1 cellular context compared by ENCODE assay signal in the genomic region with DNA sequence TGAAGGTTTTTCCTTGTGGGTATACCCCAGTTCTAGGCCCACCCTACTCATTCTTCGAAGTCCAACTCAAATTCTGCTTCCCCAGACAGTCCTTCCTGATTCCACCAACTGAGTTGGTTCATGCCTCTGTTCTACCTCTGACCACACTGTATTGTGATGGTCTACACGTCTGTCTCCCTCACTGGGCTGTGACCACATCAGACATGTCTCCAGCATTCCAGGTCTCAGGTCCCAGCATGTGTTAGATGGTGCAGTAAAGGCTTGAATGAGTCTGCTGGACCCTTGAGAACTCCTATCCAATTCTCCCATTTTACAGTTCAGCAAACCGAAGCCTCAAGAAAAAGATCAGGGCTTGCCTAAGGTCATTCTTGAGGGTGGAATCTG.
TF ChIP-seq lines count a peak whose summit lies in the region.

No MANE protein-coding gene starts in this region.

TF ChIP-seq in HepG2, 621 proteins besides CTCF, POLR2A, EP300 and RAD21 (continued from another document):
- no peak for TF ChIP-seq RERE (CRISPR knock-in tag; IDR thresholded peaks at IDR 0.05; ENCODE audit: low read depth)
- no peak for TF ChIP-seq ELF3 (CRISPR knock-in tag; IDR thresholded peaks at IDR 0.05)
- no peak for TF ChIP-seq ZNF562 (CRISPR knock-in tag; IDR thresholded peaks at IDR 0.05; ENCODE audit: borderline replicate concordance)
- no peak for TF ChIP-seq MYNN (CRISPR knock-in tag; IDR thresholded peaks at IDR 0.05; ENCODE audit: low read depth)
- 0 out of 2 replicates have a peak, but pooled peaks have one; percentile 67 for TF ChIP-seq ZSCAN21 (CRISPR knock-in tag; IDR thresholded peaks at IDR 0.05; ENCODE audit: borderline replicate concordance)
- TF ChIP-seq PTBP1 (IDR thresholded peaks at IDR 0.05; ENCODE audit: low read depth, low read length, poor library complexity, severe bottlenecking) = no peak
- TF ChIP-seq JUND (CRISPR knock-in tag; IDR thresholded peaks at IDR 0.05) = no peak
- no peak for TF ChIP-seq CREM (IDR thresholded peaks at IDR 0.05)
- TF ChIP-seq CREM (CRISPR knock-in tag; IDR thresholded peaks at IDR 0.05) = no peak
- no peak for TF ChIP-seq FOXJ3 (CRISPR knock-in tag; IDR thresholded peaks at IDR 0.05; ENCODE audit: borderline replicate concordance)
- TF ChIP-seq ZSCAN9 (CRISPR knock-in tag; IDR thresholded peaks at IDR 0.05; ENCODE audit: borderline replicate concordance) = no peak
- TF ChIP-seq ZNF512B (CRISPR knock-in tag; IDR thresholded peaks at IDR 0.05; ENCODE audit: borderline replicate concordance) = no peak
- TF ChIP-seq ZMAT3 (CRISPR knock-in tag; conservative IDR thresholded peaks at IDR 0.05) = no peak
- 0 out of 2 replicates have a peak, but pooled peaks have one; percentile 1 for TF ChIP-seq KAT7 (CRISPR knock-in tag; IDR thresholded peaks at IDR 0.05; ENCODE audit: borderline replicate concordance)
- TF ChIP-seq MTF2 (CRISPR knock-in tag; IDR thresholded peaks at IDR 0.05; ENCODE audit: borderline replicate concordance) = 0 out of 2 replicates have a peak, but pooled peaks have one; percentile 23
- TF ChIP-seq ADNP (CRISPR knock-in tag; IDR thresholded peaks at IDR 0.05) = no peak
- 0 out of 2 replicates have a peak, but pooled peaks have one; percentile 37 for TF ChIP-seq ZNF224 (CRISPR knock-in tag; IDR thresholded peaks at IDR 0.05)
- TF ChIP-seq ARHGAP35 (CRISPR knock-in tag; IDR thresholded peaks at IDR 0.05; ENCODE audit: borderline replicate concordance) = 0 out of 2 replicates have a peak, but pooled peaks have one; percentile 17
- TF ChIP-seq KDM2A (CRISPR knock-in tag; IDR thresholded peaks at IDR 0.05; ENCODE audit: borderline replicate concordance, low read depth) = no peak
- no peak for TF ChIP-seq ZNF780A (CRISPR knock-in tag; IDR thresholded peaks at IDR 0.05)
- no peak for TF ChIP-seq FOSL1 (CRISPR knock-in tag; IDR thresholded peaks at IDR 0.05; ENCODE audit: borderline replicate concordance)
- 0 out of 2 replicates have a peak, but pooled peaks have one; percentile 46 for TF ChIP-seq PAX8 (CRISPR knock-in tag; IDR thresholded peaks at IDR 0.05; ENCODE audit: borderline replicate concordance)
